Comparison of ENCODE assay signal across 8 cellular contexts in genomic region chr20:56469077-56469449, GRCh38. TPM values are rescaled to one million over a fixed set of nuclear protein-coding genes. Genes with fewer than 3 reads are reported as not detected.
DNase-seq lines count a peak whose midpoint lies in the region; ATAC-seq and TF ChIP-seq lines count a peak whose summit lies in the region.

No MANE protein-coding gene starts in this region.

- DNase-seq in AG04449 (ENCODE audit: low read depth, low spot score): no peak
- peak; percentile 51 for DNase-seq in Jurkat, Clone E6-1 (ENCODE audit: low read depth, low spot score)
- no peak for DNase-seq in choroid plexus epithelial cell (ENCODE audit: low read depth)
- DNase-seq in stimulated activated CD4-positive, alpha-beta T cell treated with anti-CD3 and anti-CD28 coated beads, Interleukin-15, amount 100 ng/mL, for 24 hours: no peak
- DNase-seq in NCI-H524 treated with DMSO at 0.1 percent for 48 hours (lab: John Stamatoyannopoulos, UW): no peak
- no peak for DNase-seq in ecto neural progenitor cell (ENCODE audit: low spot score)

- ATAC-seq in HG02610 (IDR thresholded peaks at IDR 0.05; ENCODE audit: unreplicated experiment): no peak

- H3K36me3 ChIP-seq in muscle layer of duodenum (ENCODE audit: control insufficient read depth in 1 of 2, insufficient read depth in 2 of 2, low read length in 2 of 2): peaks cover 7 to 13% of the 10 kb centered on the region in 2 donors

- no peak for TF ChIP-seq CTCF in AG04449 (IDR thresholded peaks at IDR 0.05; ENCODE audit: insufficient read depth, low read length, missing control alignments)
- TF ChIP-seq CTCF in choroid plexus epithelial cell (conservative IDR thresholded peaks at IDR 0.05; ENCODE audit: low read depth, low read length): no peak

- CTCF ChIA-PET in AG04449 (lab: Yijun Ruan, JAX): interaction anchor here (0.8 to 1.4 kb wide), 3 partner anchors 22 to 72 kb away, joined by 3 read pairs; no protein-coding TSS in a partner anchor

- no peaks in the 10 kb centered on the region for H3K9me3 ChIP-seq in muscle layer of duodenum (ENCODE audit: control insufficient read depth in 1 of 2, low read length in 2 of 2)

- H3K27me3 ChIP-seq in muscle layer of duodenum (ENCODE audit: low read depth, low read length): no peaks in the 10 kb centered on the region

- H3K4me1 ChIP-seq in muscle layer of duodenum (ENCODE audit: control insufficient read depth in 1 of 2, insufficient read depth in 2 of 2, low read length in 2 of 2): peaks cover 4 to 24% of the 10 kb centered on the region in 2 donors

- H3K4me3 ChIP-seq in AG04449 (ENCODE audit: low read depth, low read length) (peak overlapping the region; percentile 98), choroid plexus epithelial cell (ENCODE audit: low read depth, low read length) (peak overlapping the region; percentile 98), muscle layer of duodenum (ENCODE audit: low read depth in 1 of 2, low read length in 2 of 2) (peak overlapping the region; percentile 93 to 97)
- peak overlapping the region; percentile 70 for H3K4me3 ChIP-seq in Jurkat, Clone E6-1 (ENCODE audit: low read length)

- peak overlapping the region; percentile 94 for H3K27ac ChIP-seq in muscle layer of duodenum (ENCODE audit: low read length)

- POLR2A ChIA-PET in AG04449 (lab: Yijun Ruan, JAX): interaction anchor here (0.6 to 1.3 kb wide), 2 partner anchors 29 to 63 kb away, joined by 3 to 4 read pairs; no protein-coding TSS in a partner anchor

RNA-seq across cellular contexts. Expression of gene RTF2, which starts 0.6 kb away (rescaled TPM):
- 159 TPM for polyA plus RNA-seq in Jurkat, Clone E6-1 (2012; ENCODE audit: insufficient read depth, insufficient read length)

RNA-seq across cellular contexts. Expression of gene FAM209A, which starts 55.5 kb away (rescaled TPM):
- not detected for polyA plus RNA-seq in Jurkat, Clone E6-1 (2012; ENCODE audit: insufficient read depth, insufficient read length)

RNA-seq across cellular contexts. Expression of gene CASS4, which starts 57.0 kb away (rescaled TPM):
- 0.42 TPM for polyA plus RNA-seq in Jurkat, Clone E6-1 (2012; ENCODE audit: insufficient read depth, insufficient read length)
